ENCODE assay signal across 1 cellular context in the genomic region with DNA sequence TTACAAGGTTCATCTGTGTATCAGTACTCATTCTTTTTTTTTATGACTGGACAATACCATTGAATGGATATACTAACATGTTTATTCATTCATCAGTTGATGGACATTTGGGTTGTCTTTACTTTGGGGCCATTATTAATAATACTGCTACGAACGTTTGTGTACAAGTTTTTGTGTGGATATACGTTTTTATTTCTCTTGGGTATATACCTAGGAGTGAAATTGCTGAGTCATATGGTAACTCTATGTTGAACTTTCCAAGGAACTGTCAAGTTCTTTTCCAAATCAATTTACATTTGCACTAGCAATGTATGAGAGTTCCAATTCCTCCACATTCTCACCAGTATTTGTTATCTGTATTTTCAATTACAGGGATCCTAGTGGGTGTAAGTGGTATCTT.
TF ChIP-seq lines count a peak whose summit lies in the region.

No MANE protein-coding gene starts in this region.

TF ChIP-seq in SK-N-SH treated with all-trans-retinoic acid at 6 μM for 48 hours, 23 proteins besides CTCF, POLR2A, EP300 and RAD21 (continued from another document):
- TF ChIP-seq, protein P1, sequence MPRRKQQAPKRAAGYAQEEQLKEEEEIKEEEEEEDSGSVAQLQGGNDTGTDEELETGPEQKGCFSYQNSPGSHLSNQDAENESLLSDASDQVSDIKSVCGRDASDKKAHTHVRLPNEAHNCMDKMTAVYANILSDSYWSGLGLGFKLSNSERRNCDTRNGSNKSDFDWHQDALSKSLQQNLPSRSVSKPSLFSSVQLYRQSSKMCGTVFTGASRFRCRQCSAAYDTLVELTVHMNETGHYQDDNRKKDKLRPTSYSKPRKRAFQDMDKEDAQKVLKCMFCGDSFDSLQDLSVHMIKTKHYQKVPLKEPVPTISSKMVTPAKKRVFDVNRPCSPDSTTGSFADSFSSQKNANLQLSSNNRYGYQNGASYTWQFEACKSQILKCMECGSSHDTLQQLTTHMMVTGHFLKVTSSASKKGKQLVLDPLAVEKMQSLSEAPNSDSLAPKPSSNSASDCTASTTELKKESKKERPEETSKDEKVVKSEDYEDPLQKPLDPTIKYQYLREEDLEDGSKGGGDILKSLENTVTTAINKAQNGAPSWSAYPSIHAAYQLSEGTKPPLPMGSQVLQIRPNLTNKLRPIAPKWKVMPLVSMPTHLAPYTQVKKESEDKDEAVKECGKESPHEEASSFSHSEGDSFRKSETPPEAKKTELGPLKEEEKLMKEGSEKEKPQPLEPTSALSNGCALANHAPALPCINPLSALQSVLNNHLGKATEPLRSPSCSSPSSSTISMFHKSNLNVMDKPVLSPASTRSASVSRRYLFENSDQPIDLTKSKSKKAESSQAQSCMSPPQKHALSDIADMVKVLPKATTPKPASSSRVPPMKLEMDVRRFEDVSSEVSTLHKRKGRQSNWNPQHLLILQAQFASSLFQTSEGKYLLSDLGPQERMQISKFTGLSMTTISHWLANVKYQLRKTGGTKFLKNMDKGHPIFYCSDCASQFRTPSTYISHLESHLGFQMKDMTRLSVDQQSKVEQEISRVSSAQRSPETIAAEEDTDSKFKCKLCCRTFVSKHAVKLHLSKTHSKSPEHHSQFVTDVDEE (CRISPR knock-in tag; IDR thresholded peaks at IDR 0.05) = no peak
- no peak for TF ChIP-seq ZNF70 (CRISPR knock-in tag; IDR thresholded peaks at IDR 0.05)
- TF ChIP-seq, protein P2, sequence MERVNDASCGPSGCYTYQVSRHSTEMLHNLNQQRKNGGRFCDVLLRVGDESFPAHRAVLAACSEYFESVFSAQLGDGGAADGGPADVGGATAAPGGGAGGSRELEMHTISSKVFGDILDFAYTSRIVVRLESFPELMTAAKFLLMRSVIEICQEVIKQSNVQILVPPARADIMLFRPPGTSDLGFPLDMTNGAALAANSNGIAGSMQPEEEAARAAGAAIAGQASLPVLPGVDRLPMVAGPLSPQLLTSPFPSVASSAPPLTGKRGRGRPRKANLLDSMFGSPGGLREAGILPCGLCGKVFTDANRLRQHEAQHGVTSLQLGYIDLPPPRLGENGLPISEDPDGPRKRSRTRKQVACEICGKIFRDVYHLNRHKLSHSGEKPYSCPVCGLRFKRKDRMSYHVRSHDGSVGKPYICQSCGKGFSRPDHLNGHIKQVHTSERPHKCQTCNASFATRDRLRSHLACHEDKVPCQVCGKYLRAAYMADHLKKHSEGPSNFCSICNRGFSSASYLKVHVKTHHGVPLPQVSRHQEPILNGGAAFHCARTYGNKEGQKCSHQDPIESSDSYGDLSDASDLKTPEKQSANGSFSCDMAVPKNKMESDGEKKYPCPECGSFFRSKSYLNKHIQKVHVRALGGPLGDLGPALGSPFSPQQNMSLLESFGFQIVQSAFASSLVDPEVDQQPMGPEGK (CRISPR knock-in tag; IDR thresholded peaks at IDR 0.05; ENCODE audit: borderline replicate concordance) = no peak
- TF ChIP-seq TOX (CRISPR knock-in tag; IDR thresholded peaks at IDR 0.05; ENCODE audit: borderline replicate concordance) = no peak
TF ChIP-seq in SK-N-SH treated with all-trans-retinoic acid at 6 μM for 48 hours: peak in this region for 0.
